In the genomic region with DNA sequence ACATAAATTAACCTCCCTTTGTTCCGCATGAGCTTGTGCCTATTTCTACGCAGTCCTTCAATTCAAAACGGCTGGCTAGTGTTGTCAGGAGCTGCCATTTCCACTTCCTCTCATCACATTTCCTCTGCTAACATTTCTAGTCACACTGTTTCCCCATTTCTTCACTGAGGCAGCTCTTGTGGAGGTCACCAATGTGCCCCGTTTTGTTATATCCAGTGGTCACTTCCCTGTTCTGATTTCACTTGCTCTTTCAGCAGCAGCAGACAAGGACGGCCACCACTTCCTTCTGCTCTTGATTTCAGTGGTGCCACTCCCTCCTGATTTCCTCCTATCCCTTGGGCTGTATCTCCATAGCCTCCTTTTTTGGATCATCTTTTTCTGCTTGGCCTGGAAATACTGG, we compare ENCODE assay signal across 1 cellular context.
TF ChIP-seq lines count a peak whose summit lies in the region.

No MANE protein-coding gene starts in this region.

TF ChIP-seq in HCT116, 20 proteins besides CTCF, POLR2A, EP300 and RAD21 (continued from another document):
- TF ChIP-seq, protein P1, sequence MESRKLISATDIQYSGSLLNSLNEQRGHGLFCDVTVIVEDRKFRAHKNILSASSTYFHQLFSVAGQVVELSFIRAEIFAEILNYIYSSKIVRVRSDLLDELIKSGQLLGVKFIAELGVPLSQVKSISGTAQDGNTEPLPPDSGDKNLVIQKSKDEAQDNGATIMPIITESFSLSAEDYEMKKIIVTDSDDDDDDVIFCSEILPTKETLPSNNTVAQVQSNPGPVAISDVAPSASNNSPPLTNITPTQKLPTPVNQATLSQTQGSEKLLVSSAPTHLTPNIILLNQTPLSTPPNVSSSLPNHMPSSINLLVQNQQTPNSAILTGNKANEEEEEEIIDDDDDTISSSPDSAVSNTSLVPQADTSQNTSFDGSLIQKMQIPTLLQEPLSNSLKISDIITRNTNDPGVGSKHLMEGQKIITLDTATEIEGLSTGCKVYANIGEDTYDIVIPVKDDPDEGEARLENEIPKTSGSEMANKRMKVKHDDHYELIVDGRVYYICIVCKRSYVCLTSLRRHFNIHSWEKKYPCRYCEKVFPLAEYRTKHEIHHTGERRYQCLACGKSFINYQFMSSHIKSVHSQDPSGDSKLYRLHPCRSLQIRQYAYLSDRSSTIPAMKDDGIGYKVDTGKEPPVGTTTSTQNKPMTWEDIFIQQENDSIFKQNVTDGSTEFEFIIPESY (IDR thresholded peaks at IDR 0.05; ENCODE audit: extremely low read depth, insufficient replicate concordance, low read length) = no peak
- no peak for TF ChIP-seq REST (IDR thresholded peaks at IDR 0.05; ENCODE audit: low read depth)
- TF ChIP-seq ZFX (IDR thresholded peaks at IDR 0.05) = no peak
- no peak for TF ChIP-seq YY1 (IDR thresholded peaks at IDR 0.05; ENCODE audit: extremely low read depth, insufficient replicate concordance, low read depth, low read length)
- no peak for TF ChIP-seq ELF1 (IDR thresholded peaks at IDR 0.05; ENCODE audit: borderline replicate concordance, low read depth)
